In genomic region chr22:49934891-49935557, GRCh38 we compare ENCODE assay signal across 8 cellular contexts. TPM values are rescaled to one million over a fixed set of nuclear protein-coding genes. Genes with fewer than 3 reads are reported as not detected.
A peak's percentile ranks its signal among the peaks of the same experiment; 100 is the strongest.
DNase-seq lines count a peak whose midpoint lies in the region; ATAC-seq, FAIRE-seq and TF ChIP-seq lines count a peak whose summit lies in the region.

No MANE protein-coding gene starts in this region.

- intact Hi-C loops in body of pancreas (cut with DNase I) (loop anchor here (10.0 kb wide), 1 partner anchor 50 kb away; no protein-coding TSS in a partner anchor), Caco-2 (cut with micrococcal nuclease; ENCODE audit: unreplicated experiment) (no loop called here)

- H3K4me3 Mint-ChIP-seq in Caco-2 (ENCODE audit: unreplicated experiment) = no peak overlapping the region

- BruUV-seq in Caco-2 (replicated peaks; lab: Mats Ljungman, UMichigan) = no TSS peak

- H3K9ac ChIP-seq in keratinocyte (ENCODE audit: control insufficient read depth, extremely low read depth, insufficient read depth, low read length) = peak overlapping the region; percentile 47

- TF ChIP-seq EP300 in A549 (IDR thresholded peaks at IDR 0.05) = no peak

- TF ChIP-seq POLR2A in A549 (IDR thresholded peaks at IDR 0.05; ENCODE audit: low read length) (no peak), body of pancreas (IDR thresholded peaks at IDR 0.05) (no peak)

- CTCF ChIA-PET in A549 (lab: Yijun Ruan, JAX) = interaction anchor here (1.7 kb wide), 1 partner anchor 95 kb away, joined by 5 read pairs; no protein-coding TSS in a partner anchor
- CTCF ChIA-PET in Caco-2 (lab: Charles Lee) = no interaction called here

- H3K27me3 Mint-ChIP-seq in Caco-2 (ENCODE audit: insufficient read depth, unreplicated experiment) = no peaks in the 10 kb centered on the region

- H3K9me1 ChIP-seq in keratinocyte (ENCODE audit: control insufficient read depth, extremely low read depth, insufficient read depth, low read length) = no peaks in the 10 kb centered on the region

- ATAC-seq in A549 (peak; percentile 8 to 55; a peak in 5 of 6 replicates), body of pancreas (peak; percentile 25), GM19467 (IDR thresholded peaks at IDR 0.05; ENCODE audit: unreplicated experiment) (no peak)

- POLR2A ChIA-PET in A549 (lab: Yijun Ruan, JAX) (interaction anchor here (1.8 kb wide), 1 partner anchor 10 kb away, joined by 5 read pairs; no protein-coding TSS in a partner anchor), Caco-2 (lab: Charles Lee) (no interaction called here)

- no peaks in the 10 kb centered on the region for H3K4me1 Mint-ChIP-seq in Caco-2 (ENCODE audit: low read depth, unreplicated experiment)

- no peaks in the 10 kb centered on the region for H4K20me1 ChIP-seq in keratinocyte (ENCODE audit: control insufficient read depth, extremely low read depth, insufficient read depth, low read length)

- H3K36me3 Mint-ChIP-seq in Caco-2 (ENCODE audit: insufficient read depth, unreplicated experiment) = peaks cover 6% of the 10 kb centered on the region

- H3K27me3 ChIP-seq in body of pancreas (no peaks in the 10 kb centered on the region), keratinocyte (ENCODE audit: control insufficient read depth, extremely low read depth, insufficient read depth, low read length) (peaks cover 10% of the 10 kb centered on the region), Caco-2 (replicated peaks; ENCODE audit: control insufficient read depth, insufficient read depth, low read length) (no peaks in the 10 kb centered on the region)

- H3K27ac ChIP-seq in A549 (peak overlapping the region; percentile 93 to 96), body of pancreas (peak overlapping the region; percentile 85 to 94 (median 92)), keratinocyte (ENCODE audit: control insufficient read depth, insufficient read depth, low read length) (no peak overlapping the region)

- H3K9me3 Mint-ChIP-seq in Caco-2 (ENCODE audit: unreplicated experiment) = no peaks in the 10 kb centered on the region

- TF ChIP-seq CTCF in A549 (IDR thresholded peaks at IDR 0.05) (no peak), body of pancreas (IDR thresholded peaks at IDR 0.05) (no peak), keratinocyte (optimal IDR thresholded peaks at IDR 0.05 in 1 of 3, IDR thresholded peaks at IDR 0.05 in 1 of 3, conservative IDR thresholded peaks at IDR 0.05 in 1 of 3; ENCODE audit: extremely low read depth in 1 of 3, insufficient read depth in 2 of 3, low read length in 3 of 3) (no peak), Caco-2 (IDR thresholded peaks at IDR 0.05; ENCODE audit: insufficient read depth in 1 of 2, low read depth in 1 of 2, low read length in 1 of 2, severe bottlenecking in 1 of 2, unreplicated experiment in 1 of 2) (no peak)

- no peak for TF ChIP-seq RAD21 in A549 (conservative IDR thresholded peaks at IDR 0.05 in 1 of 2, IDR thresholded peaks at IDR 0.05 in 1 of 2)

- H3K4me1 ChIP-seq in A549 (peaks cover 26% of the 10 kb centered on the region), body of pancreas (peaks cover 53% of the 10 kb centered on the region), keratinocyte (ENCODE audit: control insufficient read depth, extremely low read depth, insufficient read depth, low read length) (peaks cover 20% of the 10 kb centered on the region), Caco-2 (peaks cover 6% of the 10 kb centered on the region)

- H3K9me3 ChIP-seq in A549 = no peaks in the 10 kb centered on the region
- no peaks in the 10 kb centered on the region for H3K9me3 ChIP-seq in body of pancreas
- H3K9me3 ChIP-seq in keratinocyte (ENCODE audit: control insufficient read depth, low read depth, low read length) = no peaks in the 10 kb centered on the region
- no peaks in the 10 kb centered on the region for H3K9me3 ChIP-seq in Caco-2

- peak overlapping the region; percentile 15 for H2AFZ ChIP-seq in keratinocyte (ENCODE audit: control insufficient read depth, low read length)

- no peak overlapping the region for H3K27ac Mint-ChIP-seq in Caco-2 (ENCODE audit: unreplicated experiment)

- H3K4me3 ChIP-seq in A549 (peak overlapping the region; percentile 61), body of pancreas (no peak overlapping the region), keratinocyte (ENCODE audit: control insufficient read depth in 2 of 3, extremely low read depth in 1 of 3, insufficient read depth in 2 of 3, low read depth in 1 of 3, low read length in 3 of 3) (peak overlapping the region in 1 of 3 experiments; percentile 8), Caco-2 (ENCODE audit: low read depth, low read length) (no peak overlapping the region)

- H3K36me3 ChIP-seq in body of pancreas (replicated peaks in 1 of 2; ENCODE audit: insufficient read depth in 1 of 2, low read depth in 2 of 2) (no peaks in the 10 kb centered on the region), keratinocyte (ENCODE audit: control insufficient read depth in 2 of 2, extremely low read depth in 1 of 2, insufficient read depth in 2 of 2, low read length in 2 of 2) (no peaks in the 10 kb centered on the region), Caco-2 (ENCODE audit: control insufficient read depth, insufficient read depth, low read length) (no peaks in the 10 kb centered on the region)

- dilution Hi-C loops in keratinocyte (cut with MboI; ENCODE audit: extremely low pct_ligation_motif_present, low sequenced_read_pairs) = no loop called here

- FAIRE-seq in A549 (lab: Jason Lieb, UNC) (no peak), keratinocyte (lab: Jason Lieb, UNC) (no peak)

- 10% methylated on average over 2 of the region's 56 CpGs for WGBS in A549 (ENCODE audit: missing lambda C conversion rate)
- 15 to 44% methylated on average over 10 to 40 of the region's 56 CpGs for WGBS in body of pancreas, 2 donors

- H3K79me2 ChIP-seq in keratinocyte (ENCODE audit: control insufficient read depth, insufficient read depth, low read length) = no peaks in the 10 kb centered on the region

- H3K4me2 ChIP-seq in A549 (peak overlapping the region; percentile 96), keratinocyte (ENCODE audit: control insufficient read depth, extremely low read depth, insufficient read depth, low read depth, low read length) (peak overlapping the region; percentile 32)

- DNase-seq in A549 (ENCODE audit: low read depth in 1 of 2, low spot score in 1 of 2) = peak in 1 of 2 experiments; percentile 55
- peak; percentile 63 for DNase-seq in HK-2 (ENCODE audit: unreplicated experiment)
- DNase-seq in UCSD-AML1 (lab: John Stamatoyannopoulos, UW; ENCODE audit: unreplicated experiment) = peak; percentile 80
- DNase-seq in body of pancreas = peak; percentile 78 to 86 (median 81)
- DNase-seq in keratinocyte (ENCODE audit: low read depth, low spot score) = no peak
- peak; percentile 92 for DNase-seq in stimulated activated CD4-positive, alpha-beta T cell treated with anti-CD3 and anti-CD28 coated beads, Interleukin-4, amount 100 ng/mL, for 1 hour
- no peak for DNase-seq in Caco-2

RNA-seq across cellular contexts. Expression of gene CRELD2, which starts 16.6 kb away (rescaled TPM):
- 14.4 and 15.1 TPM in 2 replicates for polyA plus RNA-seq in A549 (2011; rRNA removed)
- polyA plus RNA-seq in A549 (2012; cell fraction: cytosol; rRNA removed) = 44.0 and 51.4 TPM in 2 replicates
- polyA plus RNA-seq in A549 (2012; cell fraction: nucleus; rRNA removed) = 63.9 and 67.7 TPM in 2 replicates
- 18.7 to 20.6 TPM (median 18.7 TPM) in 3 replicates for polyA plus RNA-seq in A549 (2017; fragmentation: RNase III; extraction: RNeasy Plus Mini Kit Qiagen cat#74134 plus additional on column Dnase treatment)
- 3.6 TPM in 2 replicates for polyA minus RNA-seq in A549 (2011; rRNA and poly(A)+ RNA removed)
- total RNA-seq in body of pancreas = 100 to 1,000 TPM in 1 of 2 donors, 10 to 100 TPM in 1; 73.9 to 201 TPM
- 26.0 to 51.4 TPM (median 33.5 TPM) in 3 replicates for polyA plus RNA-seq in keratinocyte
- 30.5 TPM for polyA plus RNA-seq in keratinocyte (2011; ENCODE audit: low read depth)
- 17.8 and 33.2 TPM in 2 replicates for polyA plus RNA-seq in keratinocyte (2011; cell fraction: cytosol; rRNA removed)
- polyA plus RNA-seq in keratinocyte (2011; cell fraction: nucleus; rRNA removed) = 58.9 and 65.6 TPM in 2 replicates
- 18.0 and 48.4 TPM in 2 replicates for polyA plus RNA-seq in keratinocyte (2012; ENCODE audit: low replicate concordance)
- polyA minus RNA-seq in keratinocyte = 8.8 to 16.5 TPM (median 10.5 TPM) in 3 replicates
- polyA minus RNA-seq in keratinocyte (2011; cell fraction: cytosol; rRNA and poly(A)+ RNA removed) = 21.9 TPM
- polyA minus RNA-seq in keratinocyte (2011; cell fraction: nucleus; rRNA and poly(A)+ RNA removed) = 8.8 and 10.9 TPM in 2 replicates
- total RNA-seq in Caco-2 (2022) = 38.1 and 43.3 TPM in 2 replicates

RNA-seq across cellular contexts. Expression of gene ALG12, which starts 16.8 kb away (rescaled TPM):
- polyA plus RNA-seq in A549 (2011; rRNA removed) (4.4 and 5.2 TPM in 2 replicates), A549 (2017; fragmentation: RNase III; extraction: RNeasy Plus Mini Kit Qiagen cat#74134 plus additional on column Dnase treatment) (6.3 to 9.0 TPM (median 7.7 TPM) in 3 replicates), keratinocyte (6.3 to 9.0 TPM (median 7.1 TPM) in 3 replicates)
- 8.9 and 13.6 TPM in 2 replicates for polyA plus RNA-seq in A549 (2012; cell fraction: cytosol; rRNA removed)
- polyA plus RNA-seq in A549 (2012; cell fraction: nucleus; rRNA removed) = 16.7 and 19.5 TPM in 2 replicates
- 5.8 and 8.2 TPM in 2 replicates for polyA minus RNA-seq in A549 (2011; rRNA and poly(A)+ RNA removed)
- total RNA-seq in body of pancreas (10 to 100 TPM; 16.2 to 17.9 TPM), Caco-2 (2022) (31.6 and 35.7 TPM in 2 replicates)
- polyA plus RNA-seq in keratinocyte (2011; ENCODE audit: low read depth) = 3.2 TPM
- polyA plus RNA-seq in keratinocyte (2011; cell fraction: cytosol; rRNA removed) = 3.0 and 6.0 TPM in 2 replicates
- 10.5 and 14.2 TPM in 2 replicates for polyA plus RNA-seq in keratinocyte (2011; cell fraction: nucleus; rRNA removed)
- 5.7 and 10.1 TPM in 2 replicates for polyA plus RNA-seq in keratinocyte (2012; ENCODE audit: low replicate concordance)
- 3.4 to 13.9 TPM (median 4.5 TPM) in 3 replicates for polyA minus RNA-seq in keratinocyte
- polyA minus RNA-seq in keratinocyte (2011; cell fraction: cytosol; rRNA and poly(A)+ RNA removed) = 12.5 TPM
- 6.2 and 6.9 TPM in 2 replicates for polyA minus RNA-seq in keratinocyte (2011; cell fraction: nucleus; rRNA and poly(A)+ RNA removed)

RNA-seq across cellular contexts. Expression of gene PIM3, which starts 25.5 kb away (rescaled TPM):
- 3.8 and 4.4 TPM in 2 replicates for polyA plus RNA-seq in A549 (2011; rRNA removed)
- 17.0 and 25.0 TPM in 2 replicates for polyA plus RNA-seq in A549 (2012; cell fraction: cytosol; rRNA removed)
- 45.2 and 46.5 TPM in 2 replicates for polyA plus RNA-seq in A549 (2012; cell fraction: nucleus; rRNA removed)
- 10.3 to 11.3 TPM (median 11.2 TPM) in 3 replicates for polyA plus RNA-seq in A549 (2017; fragmentation: RNase III; extraction: RNeasy Plus Mini Kit Qiagen cat#74134 plus additional on column Dnase treatment)
- 1.6 and 3.0 TPM in 2 replicates for polyA minus RNA-seq in A549 (2011; rRNA and poly(A)+ RNA removed)
- 10 to 100 TPM; 57.3 to 98.9 TPM for total RNA-seq in body of pancreas
- 3.4 to 6.5 TPM (median 4.8 TPM) in 3 replicates for polyA plus RNA-seq in keratinocyte
- 3.3 TPM for polyA plus RNA-seq in keratinocyte (2011; ENCODE audit: low read depth)
- polyA plus RNA-seq in keratinocyte (2011; cell fraction: cytosol; rRNA removed) = 2.7 and 6.4 TPM in 2 replicates
- 8.9 and 11.7 TPM in 2 replicates for polyA plus RNA-seq in keratinocyte (2011; cell fraction: nucleus; rRNA removed)
- 7.8 and 20.0 TPM in 2 replicates for polyA plus RNA-seq in keratinocyte (2012; ENCODE audit: low replicate concordance)
- 1.6 to 4.4 TPM (median 2.3 TPM) in 3 replicates for polyA minus RNA-seq in keratinocyte
- polyA minus RNA-seq in keratinocyte (2011; cell fraction: cytosol; rRNA and poly(A)+ RNA removed) = 10.7 TPM
- 5.5 and 8.2 TPM in 2 replicates for polyA minus RNA-seq in keratinocyte (2011; cell fraction: nucleus; rRNA and poly(A)+ RNA removed)
- total RNA-seq in Caco-2 (2022) = 39.6 and 41.1 TPM in 2 replicates

Comparison
In these comparisons a context has a peak if more than half of its experiments do, and no peak if none do; other contexts are left out.
1. DNase-seq: peak in HK-2 (single experiment), UCSD-AML1 (single experiment), body of pancreas (4 of 4) and stimulated activated CD4-positive, alpha-beta T cell treated with anti-CD3 and anti-CD28 coated beads, Interleukin-4, amount 100 ng/mL, for 1 hour (single experiment); none in keratinocyte (single experiment) and Caco-2 (0 of 2).